In the genomic region with DNA sequence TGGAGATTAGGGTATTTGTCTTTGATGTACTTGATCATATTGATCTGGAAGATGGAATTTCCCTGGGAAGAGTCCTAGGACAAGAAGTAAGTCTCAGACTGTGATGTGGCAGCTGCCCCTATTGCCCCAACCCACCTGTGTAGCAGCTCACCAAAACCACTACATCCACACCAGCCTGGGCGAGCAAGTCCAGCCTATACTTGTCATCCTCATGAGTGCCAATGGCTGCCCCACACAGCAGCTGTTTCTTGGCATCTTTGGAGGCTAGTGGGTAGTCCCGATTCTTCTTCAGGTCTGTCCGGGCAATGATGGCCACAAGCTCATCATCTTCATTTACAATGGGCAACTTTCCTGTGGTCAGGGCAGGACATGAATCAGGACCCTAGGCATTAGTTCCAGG, we compare ENCODE assay signal across 17 cellular contexts. TPM values are rescaled to one million over a fixed set of nuclear protein-coding genes. Genes with fewer than 3 reads are reported as not detected.
DNase-seq lines count a peak whose midpoint lies in the region; ATAC-seq and TF ChIP-seq lines count a peak whose summit lies in the region.
"Had no signal": no experiment of that assay in that cellular context is flagged by ENCODE, and none has a peak within 500 bp of the region (broad histone marks: within the 10 kb centered on the region; RNA-seq: fewer than 3 reads in every experiment).

No MANE protein-coding gene starts in this region.

- H3K9me3 Mint-ChIP-seq in natural killer cell treated with Interleukin-12 subunit alpha and Interleukin-12 subunit beta and Interleukin-15 and Interleukin-18, amount 100 ng/mL, for 72 hours, result no peaks in the 10 kb centered on the region
- H3K9me3 Mint-ChIP-seq in natural killer cell, result no peaks in the 10 kb centered on the region
- no peaks in the 10 kb centered on the region for H3K9me3 Mint-ChIP-seq in chondrocyte (ENCODE audit: low read depth)
- no peaks in the 10 kb centered on the region for H3K9me3 Mint-ChIP-seq in stimulated activated naive CD8-positive, alpha-beta T cell treated with anti-CD3 and anti-CD28 coated beads, Interleukin-15, amount 100 ng/mL, for 72 hours

- intact Hi-C loops in natural killer cell (cut with micrococcal nuclease), result no loop called here

- peaks cover 25% of the 10 kb centered on the region for H3K36me3 Mint-ChIP-seq in natural killer cell treated with Interleukin-12 subunit alpha and Interleukin-12 subunit beta and Interleukin-15 and Interleukin-18, amount 100 ng/mL, for 72 hours
- peaks cover 4% of the 10 kb centered on the region for H3K36me3 Mint-ChIP-seq in natural killer cell
- H3K36me3 Mint-ChIP-seq in chondrocyte (ENCODE audit: low read depth), result peaks cover 24% of the 10 kb centered on the region

- H3K4me3 ChIP-seq in H7 (ENCODE audit: insufficient read depth, low read depth, low read length), result no peak overlapping the region
- H3K4me3 ChIP-seq: ovary, PC-9, suprapubic skin had no signal

- peak overlapping the region; percentile 88 to 99 for H3K27ac Mint-ChIP-seq in natural killer cell treated with Interleukin-12 subunit alpha and Interleukin-12 subunit beta and Interleukin-15 and Interleukin-18, amount 100 ng/mL, for 72 hours
- peak overlapping the region in 1 of 2 donors; percentile 99 for H3K27ac Mint-ChIP-seq in natural killer cell
- peak overlapping the region; percentile 80 for H3K27ac Mint-ChIP-seq in chondrocyte (ENCODE audit: unreplicated experiment)
- H3K27ac Mint-ChIP-seq in stimulated activated naive CD8-positive, alpha-beta T cell treated with anti-CD3 and anti-CD28 coated beads, Interleukin-15, amount 100 ng/mL, for 72 hours, result peak overlapping the region in 1 of 2 donors; percentile 33

- DNase-seq in natural killer cell treated with Interleukin-12 subunit alpha and Interleukin-12 subunit beta and Interleukin-15 and Interleukin-18, amount 100 ng/mL, for 72 hours (ENCODE audit: low spot score), result no peak
- DNase-seq in natural killer cell (no peak), chondrocyte (ENCODE audit: low spot score) (peak; percentile 63), occipital lobe (lab: John Stamatoyannopoulos, UW) (no peak), H7 (no peak)
- no peak for DNase-seq in stimulated activated naive CD8-positive, alpha-beta T cell treated with anti-CD3 and anti-CD28 coated beads, Interleukin-15, amount 100 ng/mL, for 72 hours
- DNase-seq: activated CD4-positive, alpha-beta T cell treated with anti-CD3 and anti-CD28 coated beads for 1 hour; activated effector memory CD4-positive, alpha-beta T cell treated with anti-CD3 and anti-CD28 coated beads, Interleukin-2, amount 50 U/mL, for 16 hours; AML-193; mesendoderm; NCI-H1930; NCI-H524; PC-9 had no signal

- TF ChIP-seq CTCF in natural killer cell (IDR thresholded peaks at IDR 0.05) (no peak), VCaP (conservative IDR thresholded peaks at IDR 0.05) (no peak), chondrocyte (IDR thresholded peaks at IDR 0.05) (no peak)

- no peak for ATAC-seq in natural killer cell treated with Interleukin-12 subunit alpha and Interleukin-12 subunit beta and Interleukin-15 and Interleukin-18, amount 100 ng/mL, for 72 hours
- ATAC-seq in natural killer cell (no peak), HG03521 (IDR thresholded peaks at IDR 0.05; ENCODE audit: unreplicated experiment) (no peak)
- ATAC-seq in stimulated activated naive CD8-positive, alpha-beta T cell treated with anti-CD3 and anti-CD28 coated beads, Interleukin-15, amount 100 ng/mL, for 72 hours, result no peak

- no peaks in the 10 kb centered on the region for H3K27me3 Mint-ChIP-seq in natural killer cell treated with Interleukin-12 subunit alpha and Interleukin-12 subunit beta and Interleukin-15 and Interleukin-18, amount 100 ng/mL, for 72 hours
- H3K27me3 Mint-ChIP-seq in natural killer cell (ENCODE audit: low read depth in 2 of 2) (no peaks in the 10 kb centered on the region), chondrocyte (ENCODE audit: low read depth) (no peaks in the 10 kb centered on the region)
- H3K27me3 Mint-ChIP-seq in stimulated activated naive CD8-positive, alpha-beta T cell treated with anti-CD3 and anti-CD28 coated beads, Interleukin-15, amount 100 ng/mL, for 72 hours, result no peaks in the 10 kb centered on the region

- H3K4me3 Mint-ChIP-seq in natural killer cell treated with Interleukin-12 subunit alpha and Interleukin-12 subunit beta and Interleukin-15 and Interleukin-18, amount 100 ng/mL, for 72 hours, result peak overlapping the region; percentile 94
- H3K4me3 Mint-ChIP-seq in natural killer cell, result no peak overlapping the region
- no peak overlapping the region for H3K4me3 Mint-ChIP-seq in chondrocyte (ENCODE audit: unreplicated experiment)
- H3K4me3 Mint-ChIP-seq in stimulated activated naive CD8-positive, alpha-beta T cell treated with anti-CD3 and anti-CD28 coated beads, Interleukin-15, amount 100 ng/mL, for 72 hours, result peak overlapping the region; percentile 4 to 93

- H3K4me1 Mint-ChIP-seq in natural killer cell treated with Interleukin-12 subunit alpha and Interleukin-12 subunit beta and Interleukin-15 and Interleukin-18, amount 100 ng/mL, for 72 hours (ENCODE audit: low read depth in 2 of 2), result peaks cover 44 to 48% of the 10 kb centered on the region in 2 donors
- H3K4me1 Mint-ChIP-seq in natural killer cell (peaks cover 34 to 47% of the 10 kb centered on the region in 2 donors), chondrocyte (ENCODE audit: low read depth) (peaks cover 58% of the 10 kb centered on the region)
- H3K4me1 Mint-ChIP-seq in stimulated activated naive CD8-positive, alpha-beta T cell treated with anti-CD3 and anti-CD28 coated beads, Interleukin-15, amount 100 ng/mL, for 72 hours, result peaks cover 76% of the 10 kb centered on the region

- H3K27me3 ChIP-seq in H7 (ENCODE audit: control insufficient read depth, insufficient read depth, low read length), result no peaks in the 10 kb centered on the region
- H3K27me3 ChIP-seq: ovary, suprapubic skin had no signal

- H3K36me3 ChIP-seq in H7 (replicated peaks; ENCODE audit: control insufficient read depth, insufficient read depth, low read length), result peaks cover 47% of the 10 kb centered on the region
- H3K36me3 ChIP-seq: ovary had no signal

- H3K27ac ChIP-seq in VCaP, result peak overlapping the region; percentile 99
- H3K27ac ChIP-seq: ovary, PC-9, suprapubic skin had no signal

RNA-seq across cellular contexts. Expression of a gene that starts 2.7 kb away (rescaled TPM):
- 100 to 1,000 TPM; 198 to 454 TPM for total RNA-seq in natural killer cell treated with Interleukin-12 subunit alpha and Interleukin-12 subunit beta and Interleukin-15 and Interleukin-18, amount 100 ng/mL, for 72 hours
- 10 to 100 TPM; 45.6 to 85.7 (median 50.0) TPM for total RNA-seq in natural killer cell
- 133 to 199 TPM (median 140 TPM) in 3 replicates for total RNA-seq in chondrocyte
- 190 TPM for total RNA-seq in occipital lobe
- 409 and 490 TPM in 2 replicates for total RNA-seq in H7 (2014; rRNA removed; shearing (Covaris generic))

RNA-seq across cellular contexts. Expression of a gene that starts 4.6 kb away (rescaled TPM):
- 100 to 1,000 TPM in 1 of 2 donors, 10 to 100 TPM in 1; 91.4 to 106 TPM for total RNA-seq in natural killer cell treated with Interleukin-12 subunit alpha and Interleukin-12 subunit beta and Interleukin-15 and Interleukin-18, amount 100 ng/mL, for 72 hours
- total RNA-seq in natural killer cell, result 10 to 100 TPM; 51.0 to 72.9 (median 66.1) TPM
- 60.4 to 74.3 TPM (median 69.2 TPM) in 3 replicates for total RNA-seq in chondrocyte
- total RNA-seq in occipital lobe, result 33.4 TPM
- 81.2 and 94.8 TPM in 2 replicates for total RNA-seq in H7 (2014; rRNA removed; shearing (Covaris generic))

RNA-seq across cellular contexts. Expression of a gene that starts 8.2 kb away (rescaled TPM):
- 10 to 100 TPM; 20.6 to 24.2 TPM for total RNA-seq in natural killer cell treated with Interleukin-12 subunit alpha and Interleukin-12 subunit beta and Interleukin-15 and Interleukin-18, amount 100 ng/mL, for 72 hours
- total RNA-seq in natural killer cell (10 to 100 TPM; 16.8 to 20.1 (median 18.0) TPM), chondrocyte (18.3 to 29.7 TPM (median 21.5 TPM) in 3 replicates), occipital lobe (47.4 TPM)
- total RNA-seq in H7 (2014; rRNA removed; shearing (Covaris generic)), result 55.5 and 65.9 TPM in 2 replicates

RNA-seq across cellular contexts. Expression of a gene that starts 19.3 kb away (rescaled TPM):
- 100 to 1,000 TPM; 128 to 222 TPM for total RNA-seq in natural killer cell treated with Interleukin-12 subunit alpha and Interleukin-12 subunit beta and Interleukin-15 and Interleukin-18, amount 100 ng/mL, for 72 hours
- total RNA-seq in natural killer cell, result 100 to 1,000 TPM; 113 to 167 (median 129) TPM
- total RNA-seq in chondrocyte, result 164 to 222 TPM (median 168 TPM) in 3 replicates
- 85.6 TPM for total RNA-seq in occipital lobe
- 141 and 151 TPM in 2 replicates for total RNA-seq in H7 (2014; rRNA removed; shearing (Covaris generic))

RNA-seq across cellular contexts. Expression of a gene that starts 36.5 kb away (rescaled TPM):
- 10 to 100 TPM; 23.2 to 34.7 TPM for total RNA-seq in natural killer cell treated with Interleukin-12 subunit alpha and Interleukin-12 subunit beta and Interleukin-15 and Interleukin-18, amount 100 ng/mL, for 72 hours
- 10 to 100 TPM; 28.8 to 31.3 (median 30.6) TPM for total RNA-seq in natural killer cell
- 25.6 to 31.0 TPM (median 26.3 TPM) in 3 replicates for total RNA-seq in chondrocyte
- 53.0 TPM for total RNA-seq in occipital lobe
- 17.6 and 22.4 TPM in 2 replicates for total RNA-seq in H7 (2014; rRNA removed; shearing (Covaris generic))

Comparison
In these comparisons a context has a peak if more than half of its experiments do, and no peak if none do; other contexts are left out.
1. H3K4me3 Mint-ChIP-seq: peak in natural killer cell treated with Interleukin-12 subunit alpha and Interleukin-12 subunit beta and Interleukin-15 and Interleukin-18, amount 100 ng/mL, for 72 hours (single experiment) and stimulated activated naive CD8-positive, alpha-beta T cell treated with anti-CD3 and anti-CD28 coated beads, Interleukin-15, amount 100 ng/mL, for 72 hours (2 of 2); none in natural killer cell (single experiment) and chondrocyte (single experiment).